2 cellular contexts compared by ENCODE assay signal in the genomic region with DNA sequence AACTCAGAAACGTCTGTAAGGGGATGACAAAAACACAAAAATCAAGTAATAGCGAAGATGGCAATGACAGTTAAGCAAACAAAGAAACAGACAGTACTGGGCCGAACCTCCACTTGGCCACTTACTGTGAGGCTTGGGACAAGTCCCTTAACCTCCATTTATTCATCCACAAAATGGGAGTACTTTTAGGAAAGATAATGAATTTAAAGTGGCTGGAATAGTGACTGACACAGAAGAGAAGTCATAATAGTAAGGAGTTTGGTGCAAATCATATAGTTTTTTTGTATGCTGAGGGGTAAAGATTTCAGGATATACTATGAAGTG.
TF ChIP-seq lines count a peak whose summit lies in the region.

No MANE protein-coding gene starts in this region.

TF ChIP-seq in A549, 52 proteins besides CTCF, POLR2A, EP300 and RAD21:
- TF ChIP-seq CBX8 (IDR thresholded peaks at IDR 0.05) (no peak), HOXB13 (CRISPR knock-in tag; IDR thresholded peaks at IDR 0.05; ENCODE audit: low read depth) (0 out of 2 replicates have a peak, but pooled peaks have one; percentile 11), REST (IDR thresholded peaks at IDR 0.05) (no peak), RARB (CRISPR knock-in tag; IDR thresholded peaks at IDR 0.05) (no peak), KDM1A (IDR thresholded peaks at IDR 0.05; ENCODE audit: low read depth) (0 out of 2 replicates have a peak, but pooled peaks have one; percentile 28), ZFP36 (IDR thresholded peaks at IDR 0.05; ENCODE audit: borderline replicate concordance, partially characterized antibody) (no peak), PHF8 (IDR thresholded peaks at IDR 0.05; ENCODE audit: borderline replicate concordance, low read depth) (no peak), RCOR1 (IDR thresholded peaks at IDR 0.05; ENCODE audit: low read depth, low read length) (no peak), CEBPB (IDR thresholded peaks at IDR 0.05) (peak in 1 of 2 experiments; percentile 0; a peak in 1 of 4 replicates), ESRRA (IDR thresholded peaks at IDR 0.05; ENCODE audit: borderline replicate concordance, low read length) (no peak), ZSCAN20 (CRISPR knock-in tag; IDR thresholded peaks at IDR 0.05) (no peak)

TF ChIP-seq in K562, 482 proteins besides CTCF, POLR2A, EP300 and RAD21:
- 0 out of 2 replicates have a peak, but pooled peaks have one; percentile 26 for TF ChIP-seq LCOR (CRISPR knock-in tag; IDR thresholded peaks at IDR 0.05)
- TF ChIP-seq GABPB1 (CRISPR knock-in tag; IDR thresholded peaks at IDR 0.05) = 0 out of 2 replicates have a peak, but pooled peaks have one; percentile 14
- TF ChIP-seq NCOA2 (IDR thresholded peaks at IDR 0.05; ENCODE audit: partially characterized antibody in 2 of 2) = no peak
